22 cellular contexts compared by ENCODE assay signal in genomic region chr17:40916366-40916765, GRCh38. TPM values are rescaled to one million over a fixed set of nuclear protein-coding genes. Genes with fewer than 3 reads are reported as not detected.
A peak's percentile ranks its signal among the peaks of the same experiment; 100 is the strongest.
DNase-seq lines count a peak whose midpoint lies in the region; ATAC-seq and TF ChIP-seq lines count a peak whose summit lies in the region.
"Had no signal": no experiment of that assay in that cellular context is flagged by ENCODE, and none has a peak within 500 bp of the region (broad histone marks: within the 10 kb centered on the region; RNA-seq: fewer than 3 reads in every experiment).

No MANE protein-coding gene starts in this region.

- 0% methylated on average over 1 of the region's 1 CpG for WGBS in GM23248 (ENCODE audit: low coverage in 1 of 2, low lambda C conversion rate in 2 of 2, missing lambda C conversion rate in 2 of 2), 2 experiments

- in situ Hi-C loops in GM23248 (cut with MboI) = no loop called here
- in situ Hi-C loops in SK-MEL-5 (cut with HindIII; ENCODE audit: low pct_unique_long_range_greater_than_20kb, low sequenced_read_pairs) = no loop called here

- no peak overlapping the region for H3K4me2 ChIP-seq in GM23248 (ENCODE audit: unreplicated experiment)

- no peaks in the 10 kb centered on the region for H4K20me1 ChIP-seq in GM23248 (ENCODE audit: insufficient read depth)

- H3K9me3 Mint-ChIP-seq in type B pancreatic cell = no peaks in the 10 kb centered on the region
- H3K9me3 Mint-ChIP-seq: activated B cell treated with CpG ODN at 0.5 μM for 24 hours; activated naive CD8-positive, alpha-beta T cell treated with anti-CD3 and anti-CD28 coated beads, Interleukin-2, amount 10 ng/mL, durations not matched to agents 7 days and 5 days; CD8-positive, alpha-beta memory T cell; IgD-negative memory B cell; stimulated activated effector memory CD8-positive, alpha-beta T cell treated with anti-CD3 and anti-CD28 coated beads, Interleukin-12 subunit alpha, Interleukin-12 subunit beta, amount 100 ng/mL, for 72 hours had no signal

- TF ChIP-seq CTCF in type B pancreatic cell (conservative IDR thresholded peaks at IDR 0.05) = no peak
- TF ChIP-seq CTCF in uterus (IDR thresholded peaks at IDR 0.05) = no peak

- H3K4me1 ChIP-seq in GM23248 (ENCODE audit: insufficient read depth) (peaks cover 27% of the 10 kb centered on the region), uterus (no peaks in the 10 kb centered on the region)
- H3K4me1 ChIP-seq: body of pancreas had no signal

- H3K79me2 ChIP-seq in GM23248 (ENCODE audit: insufficient read depth) = no peaks in the 10 kb centered on the region

- no peaks in the 10 kb centered on the region for H3K27me3 ChIP-seq in GM23248 (replicated peaks; ENCODE audit: insufficient read depth)
- H3K27me3 ChIP-seq in uterus = no peaks in the 10 kb centered on the region
- H3K27me3 ChIP-seq: body of pancreas had no signal

- H3K27ac Mint-ChIP-seq in type B pancreatic cell = peak overlapping the region; percentile 90
- H3K27ac Mint-ChIP-seq: activated B cell treated with CpG ODN at 0.5 μM for 24 hours; activated naive CD8-positive, alpha-beta T cell treated with anti-CD3 and anti-CD28 coated beads, Interleukin-2, amount 10 ng/mL, durations not matched to agents 7 days and 5 days; CD8-positive, alpha-beta memory T cell; IgD-negative memory B cell; stimulated activated effector memory CD8-positive, alpha-beta T cell treated with anti-CD3 and anti-CD28 coated beads, Interleukin-12 subunit alpha, Interleukin-12 subunit beta, amount 100 ng/mL, for 72 hours had no signal

- peaks cover 8% of the 10 kb centered on the region for H3K4me1 Mint-ChIP-seq in type B pancreatic cell (ENCODE audit: unreplicated experiment)
- H3K4me1 Mint-ChIP-seq: stimulated activated effector memory CD8-positive, alpha-beta T cell treated with anti-CD3 and anti-CD28 coated beads, Interleukin-12 subunit alpha, Interleukin-12 subunit beta, amount 100 ng/mL, for 72 hours had no signal

- no peak for TF ChIP-seq POLR2A in uterus (IDR thresholded peaks at IDR 0.05)

- H3K9me2 ChIP-seq in GM23248 (ENCODE audit: insufficient read depth) = no peaks in the 10 kb centered on the region

- H3K36me3 ChIP-seq in GM23248 (ENCODE audit: low read depth) (no peaks in the 10 kb centered on the region), uterus (no peaks in the 10 kb centered on the region)

- no peak for ATAC-seq in GM19395 (IDR thresholded peaks at IDR 0.05; ENCODE audit: unreplicated experiment)
- ATAC-seq: stimulated activated effector memory CD8-positive, alpha-beta T cell treated with anti-CD3 and anti-CD28 coated beads, Interleukin-12 subunit alpha, Interleukin-12 subunit beta, amount 100 ng/mL, for 72 hours had no signal

- no peak for DNase-seq in GM23248
- DNase-seq in SK-MEL-5 (ENCODE audit: low read depth, low spot score) = peak; percentile 30
- DNase-seq in islet precursor cell = peak; percentile 84
- DNase-seq in type B pancreatic cell (ENCODE audit: extremely low spot score, unreplicated experiment) = no peak
- DNase-seq in NCI-H345 (lab: John Stamatoyannopoulos, UW) = no peak
- no peak for DNase-seq in uterus
- DNase-seq: activated B cell treated with CpG ODN at 0.5 μM for 24 hours; activated CD4-positive, alpha-beta T cell treated with anti-CD3 and anti-CD28 coated beads, Interleukin-2, amount 50 U/mL, for 48 hours; activated effector memory CD4-positive, alpha-beta T cell treated with Interleukin-2 at 50 U/mL for 16 hours; activated naive CD8-positive, alpha-beta T cell treated with anti-CD3 and anti-CD28 coated beads, Interleukin-2, amount 10 ng/mL, durations not matched to agents 7 days and 5 days; body of pancreas; CD8-positive, alpha-beta memory T cell; glutamatergic neuron; NCI-H1417; RPMI8226 had no signal

- H3K4me3 Mint-ChIP-seq in type B pancreatic cell = no peak overlapping the region
- H3K4me3 Mint-ChIP-seq: activated B cell treated with CpG ODN at 0.5 μM for 24 hours; activated naive CD8-positive, alpha-beta T cell treated with anti-CD3 and anti-CD28 coated beads, Interleukin-2, amount 10 ng/mL, durations not matched to agents 7 days and 5 days; CD8-positive, alpha-beta memory T cell; stimulated activated effector memory CD8-positive, alpha-beta T cell treated with anti-CD3 and anti-CD28 coated beads, Interleukin-12 subunit alpha, Interleukin-12 subunit beta, amount 100 ng/mL, for 72 hours had no signal

- no peak overlapping the region for H2AFZ ChIP-seq in GM23248

- no peaks in the 10 kb centered on the region for H3K36me3 Mint-ChIP-seq in type B pancreatic cell
- H3K36me3 Mint-ChIP-seq: activated naive CD8-positive, alpha-beta T cell treated with anti-CD3 and anti-CD28 coated beads, Interleukin-2, amount 10 ng/mL, durations not matched to agents 7 days and 5 days; CD8-positive, alpha-beta memory T cell; stimulated activated effector memory CD8-positive, alpha-beta T cell treated with anti-CD3 and anti-CD28 coated beads, Interleukin-12 subunit alpha, Interleukin-12 subunit beta, amount 100 ng/mL, for 72 hours had no signal

- H3K27ac ChIP-seq in GM23248 = peak overlapping the region; percentile 99
- no peak overlapping the region for H3K27ac ChIP-seq in uterus
- H3K27ac ChIP-seq: HL-60 had no signal

- H3F3A ChIP-seq in GM23248 (ENCODE audit: insufficient read depth) = peaks cover 40% of the 10 kb centered on the region

- H3K9me3 ChIP-seq in GM23248 (ENCODE audit: low read depth) (no peaks in the 10 kb centered on the region), uterus (no peaks in the 10 kb centered on the region)
- H3K9me3 ChIP-seq: body of pancreas had no signal

- no peaks in the 10 kb centered on the region for H3K27me3 Mint-ChIP-seq in type B pancreatic cell
- H3K27me3 Mint-ChIP-seq: activated naive CD8-positive, alpha-beta T cell treated with anti-CD3 and anti-CD28 coated beads, Interleukin-2, amount 10 ng/mL, durations not matched to agents 7 days and 5 days had no signal

- intact Hi-C loops in uterus (cut with DNase I; ENCODE audit: low total_unique reads) = no loop called here

- H3K9ac ChIP-seq in GM23248 = peak overlapping the region; percentile 78; the same call in 1 of the 2 replicates

- H3K4me3 ChIP-seq in GM23248 = no peak overlapping the region
- no peak overlapping the region for H3K4me3 ChIP-seq in uterus
- H3K4me3 ChIP-seq: body of pancreas had no signal

RNA-seq across cellular contexts. Expression of gene KRT23, which starts 21.1 kb away (rescaled TPM):
- total RNA-seq in GM23248 (2014; rRNA removed; shearing (Covaris generic)) = not detected in 2 replicates
- polyA plus RNA-seq in GM23248 (2016; fragmentation: Nextera tagmentation; extraction: Ambion mirVana) = 0.13 TPM in 1 of 2 replicates, not detected in the other
- total RNA-seq in SK-MEL-5 (2014; rRNA removed; shearing (Covaris generic)) = not detected in 2 replicates
- not detected in 2 replicates for polyA plus RNA-seq in SK-MEL-5 (2015; cell fraction: cytosol; rRNA removed)
- not detected in 2 replicates for polyA plus RNA-seq in SK-MEL-5 (2015; cell fraction: nucleus; rRNA removed)
- total RNA-seq in type B pancreatic cell (ENCODE audit: low replicate concordance) (49.7 and 464 TPM in 2 replicates), uterus (1 to 10 TPM in 1 of 4 donors, under 1 TPM in 1, not detected in 2; 0.79 to 3.1 TPM)
- total RNA-seq: activated B cell treated with CpG ODN at 0.5 μM for 24 hours; activated naive CD8-positive, alpha-beta T cell treated with anti-CD3 and anti-CD28 coated beads, Interleukin-2, amount 10 ng/mL, durations not matched to agents 7 days and 5 days; CD8-positive, alpha-beta memory T cell had no signal
- polyA plus RNA-seq: CD8-positive, alpha-beta memory T cell; IgD-negative memory B cell had no signal

RNA-seq across cellular contexts. Expression of gene KRT20, which starts 31.3 kb away (rescaled TPM):
- not detected in 2 replicates for total RNA-seq in GM23248 (2014; rRNA removed; shearing (Covaris generic))
- not detected in 2 replicates for polyA plus RNA-seq in GM23248 (2016; fragmentation: Nextera tagmentation; extraction: Ambion mirVana)
- not detected in 2 replicates for total RNA-seq in SK-MEL-5 (2014; rRNA removed; shearing (Covaris generic))
- not detected in 2 replicates for polyA plus RNA-seq in SK-MEL-5 (2015; cell fraction: cytosol; rRNA removed)
- not detected in 2 replicates for polyA plus RNA-seq in SK-MEL-5 (2015; cell fraction: nucleus; rRNA removed)
- 13.0 and 41.9 TPM in 2 replicates for total RNA-seq in type B pancreatic cell (ENCODE audit: low replicate concordance)
- under 1 TPM in 3 of 4 donors, not detected in 1; 0.26 to 0.83 (median 0.29) TPM for total RNA-seq in uterus
- total RNA-seq: activated B cell treated with CpG ODN at 0.5 μM for 24 hours; activated naive CD8-positive, alpha-beta T cell treated with anti-CD3 and anti-CD28 coated beads, Interleukin-2, amount 10 ng/mL, durations not matched to agents 7 days and 5 days; body of pancreas; CD8-positive, alpha-beta memory T cell; NCI-H460; posterior vena cava had no signal
- polyA plus RNA-seq: CD8-positive, alpha-beta memory T cell; IgD-negative memory B cell; neural cell had no signal

RNA-seq across cellular contexts. Expression of gene KRT12, which starts 49.3 kb away (rescaled TPM):
- total RNA-seq in GM23248 (2014; rRNA removed; shearing (Covaris generic)) = not detected in 2 replicates
- polyA plus RNA-seq in GM23248 (2016; fragmentation: Nextera tagmentation; extraction: Ambion mirVana) = not detected in 2 replicates
- total RNA-seq in SK-MEL-5 (2014; rRNA removed; shearing (Covaris generic)) = 0.59 and 0.82 TPM in 2 replicates
- polyA plus RNA-seq in SK-MEL-5 (2015; cell fraction: cytosol; rRNA removed) = 0.58 TPM in 1 of 2 replicates, not detected in the other
- polyA plus RNA-seq in SK-MEL-5 (2015; cell fraction: nucleus; rRNA removed) = not detected in 2 replicates
- total RNA-seq in type B pancreatic cell (ENCODE audit: low replicate concordance) (not detected in 2 replicates), uterus (not detected)
- total RNA-seq: activated B cell treated with CpG ODN at 0.5 μM for 24 hours; activated naive CD8-positive, alpha-beta T cell treated with anti-CD3 and anti-CD28 coated beads, Interleukin-2, amount 10 ng/mL, durations not matched to agents 7 days and 5 days; body of pancreas; CD8-positive, alpha-beta memory T cell; NCI-H460; posterior vena cava had no signal
- polyA plus RNA-seq: CD8-positive, alpha-beta memory T cell; IgD-negative memory B cell; neural cell had no signal

RNA-seq across cellular contexts. Expression of gene KRT39, which starts 50.4 kb away (rescaled TPM):
- not detected in 2 replicates for total RNA-seq in GM23248 (2014; rRNA removed; shearing (Covaris generic))
- polyA plus RNA-seq in GM23248 (2016; fragmentation: Nextera tagmentation; extraction: Ambion mirVana) = not detected in 2 replicates
- not detected in 2 replicates for total RNA-seq in SK-MEL-5 (2014; rRNA removed; shearing (Covaris generic))
- not detected in 2 replicates for polyA plus RNA-seq in SK-MEL-5 (2015; cell fraction: cytosol; rRNA removed)
- polyA plus RNA-seq in SK-MEL-5 (2015; cell fraction: nucleus; rRNA removed) = not detected in 2 replicates
- total RNA-seq in type B pancreatic cell (ENCODE audit: low replicate concordance) = 0.70 and 1.0 TPM in 2 replicates
- total RNA-seq in uterus = not detected
- total RNA-seq: activated B cell treated with CpG ODN at 0.5 μM for 24 hours; activated naive CD8-positive, alpha-beta T cell treated with anti-CD3 and anti-CD28 coated beads, Interleukin-2, amount 10 ng/mL, durations not matched to agents 7 days and 5 days; body of pancreas; CD8-positive, alpha-beta memory T cell; NCI-H460; posterior vena cava had no signal
- polyA plus RNA-seq: CD8-positive, alpha-beta memory T cell; IgD-negative memory B cell; neural cell had no signal

Comparison
In these comparisons a context has a peak if more than half of its experiments do, and no peak if none do; other contexts are left out.
1. DNase-seq: peak in SK-MEL-5 (single experiment) and islet precursor cell (single experiment); none in GM23248 (single experiment), type B pancreatic cell (single experiment), NCI-H345 (single experiment) and uterus (0 of 2).
2. RNA of gene KRT23, which starts 21.1 kb away (total RNA-seq): 49.7 to 464 TPM in type B pancreatic cell; 0.79 to 3.1 TPM in uterus, not detected in GM23248 and not detected in SK-MEL-5; every median in the first group is over 10 times any median in the second.